Comparison of ENCODE assay signal across 3 cellular contexts in genomic region chr1:229006121-229006870, GRCh38.
TF ChIP-seq lines count a peak whose summit lies in the region.

No MANE protein-coding gene starts in this region.

TF ChIP-seq in SK-N-SH treated with all-trans-retinoic acid at 6 μM for 48 hours, 23 proteins besides CTCF, POLR2A, EP300 and RAD21 (continued from another document):
- TF ChIP-seq ARNTL (CRISPR knock-in tag; IDR thresholded peaks at IDR 0.05; ENCODE audit: borderline replicate concordance, low read depth) (no peak), GLIS3 (CRISPR knock-in tag; IDR thresholded peaks at IDR 0.05) (no peak), ZC3H10 (CRISPR knock-in tag; IDR thresholded peaks at IDR 0.05) (no peak), ESRRG (CRISPR knock-in tag; IDR thresholded peaks at IDR 0.05) (no peak), ZNF565 (CRISPR knock-in tag; conservative IDR thresholded peaks at IDR 0.05; ENCODE audit: low read depth) (no peak), CREB5 (CRISPR knock-in tag; IDR thresholded peaks at IDR 0.05; ENCODE audit: low read depth) (no peak), TOX (CRISPR knock-in tag; IDR thresholded peaks at IDR 0.05; ENCODE audit: borderline replicate concordance) (no peak), ZNF8 (CRISPR knock-in tag; IDR thresholded peaks at IDR 0.05) (no peak), CSDC2 (CRISPR knock-in tag; IDR thresholded peaks at IDR 0.05) (no peak), ZFP30 (CRISPR knock-in tag; IDR thresholded peaks at IDR 0.05) (no peak), ISL1 (CRISPR knock-in tag; IDR thresholded peaks at IDR 0.05) (no peak)

TF ChIP-seq in SK-N-SH, 30 proteins besides CTCF, POLR2A, EP300 and RAD21 (continued from another document):
- TF ChIP-seq REST (IDR thresholded peaks at IDR 0.05; ENCODE audit: low read depth, low read length), result no peak

TF ChIP-seq in HepG2, 621 proteins besides CTCF, POLR2A, EP300 and RAD21 (continued from another document):
- no peak for TF ChIP-seq POGK (CRISPR knock-in tag; conservative IDR thresholded peaks at IDR 0.05)
- TF ChIP-seq ZNF75D (CRISPR knock-in tag; IDR thresholded peaks at IDR 0.05; ENCODE audit: borderline replicate concordance), result no peak
- TF ChIP-seq ZNF792 (CRISPR knock-in tag; IDR thresholded peaks at IDR 0.05), result no peak
- no peak for TF ChIP-seq ATF7-NPFF (CRISPR knock-in tag; IDR thresholded peaks at IDR 0.05; ENCODE audit: low read depth)
- TF ChIP-seq ZNF749 (CRISPR knock-in tag; IDR thresholded peaks at IDR 0.05; ENCODE audit: borderline replicate concordance), result no peak
- TF ChIP-seq PBX3 (CRISPR knock-in tag; IDR thresholded peaks at IDR 0.05; ENCODE audit: borderline replicate concordance), result no peak
- no peak for TF ChIP-seq ZNF737 (CRISPR knock-in tag; IDR thresholded peaks at IDR 0.05; ENCODE audit: borderline replicate concordance)
